8 cellular contexts compared by ENCODE assay signal in the genomic region with DNA sequence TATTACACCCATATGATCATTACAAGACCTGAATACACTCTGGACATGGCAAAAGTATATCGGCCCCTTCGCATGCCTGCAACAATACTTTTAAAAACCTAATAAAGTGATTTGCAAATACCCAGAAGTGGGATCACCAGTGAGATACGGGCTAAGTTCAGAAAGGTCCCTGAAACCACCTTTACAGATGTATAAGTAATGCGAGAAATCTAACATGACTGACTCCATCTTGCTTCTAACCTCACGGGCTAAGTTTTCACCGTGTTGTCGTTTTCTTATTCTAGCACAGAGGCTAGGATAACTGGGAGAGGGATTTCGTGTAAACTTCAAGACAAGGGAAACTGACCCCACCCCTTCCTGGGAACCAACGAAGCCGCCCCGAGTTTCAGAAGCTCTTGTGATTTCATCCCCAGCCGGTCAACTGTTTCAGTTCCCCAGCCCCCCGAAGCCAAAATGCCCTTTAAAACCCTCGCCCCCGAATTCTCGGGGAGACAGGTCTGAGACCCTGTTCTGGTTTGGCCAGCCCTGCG. TPM values are rescaled to one million over a fixed set of nuclear protein-coding genes. Genes with fewer than 3 reads are reported as not detected.
DNase-seq lines count a peak whose midpoint lies in the region; ATAC-seq, FAIRE-seq and TF ChIP-seq lines count a peak whose summit lies in the region.

No MANE protein-coding gene starts in this region.

- H3K27me3 ChIP-seq in Panc1 (ENCODE audit: control insufficient read depth, insufficient read depth, low read length) (no peaks in the 10 kb centered on the region), upper lobe of left lung (no peaks in the 10 kb centered on the region)
- H3K27me3 ChIP-seq in effector memory CD4-positive, alpha-beta T cell (replicated peaks; ENCODE audit: control insufficient read depth, insufficient read depth, low read length, poor library complexity, severe bottlenecking) = no peaks in the 10 kb centered on the region

- in situ Hi-C loops in Panc1 (cut with HindIII; ENCODE audit: low pct_unique_long_range_greater_than_20kb, low sequenced_read_pairs) = no loop called here

- H3K27ac ChIP-seq in HEK293 (ENCODE audit: extremely low read depth, low read depth, low read length) (peak overlapping the region; percentile 56; the same call in 1 of the 2 replicates), Panc1 (ENCODE audit: low read length) (peak overlapping the region; percentile 87), upper lobe of left lung (peak overlapping the region; percentile 85 to 96 (median 91))
- H3K27ac ChIP-seq in effector memory CD4-positive, alpha-beta T cell (ENCODE audit: insufficient read depth, low read length, poor library complexity, severe bottlenecking) = no peak overlapping the region

- peaks cover 7% of the 10 kb centered on the region; the same call in 1 of the 2 replicates for H3K4me1 ChIP-seq in HEK293 (ENCODE audit: control insufficient read depth, insufficient read depth, low read length)
- peaks cover 3% of the 10 kb centered on the region for H3K4me1 ChIP-seq in Panc1 (ENCODE audit: control insufficient read depth, insufficient read depth, low read length)
- H3K4me1 ChIP-seq in effector memory CD4-positive, alpha-beta T cell (ENCODE audit: control insufficient read depth, insufficient read depth, low read length, poor library complexity, severe bottlenecking) = peaks cover 9% of the 10 kb centered on the region
- H3K4me1 ChIP-seq in upper lobe of left lung = peaks cover 15 to 40% (median 25%) of the 10 kb centered on the region in 4 donors

- BruUV-seq in Panc1 (replicated peaks; lab: Mats Ljungman, UMichigan) = no TSS peak

- WGBS in upper lobe of left lung, 2 donors = 7 to 8% methylated on average over 17 of the region's 17 CpGs

- H3K36me3 ChIP-seq in HEK293 (ENCODE audit: control insufficient read depth in 2 of 2, insufficient read depth in 1 of 2, low read length in 2 of 2) = no peaks in the 10 kb centered on the region; a peak in 1 of 3 replicates
- no peaks in the 10 kb centered on the region; the same call in 1 of the 2 replicates for H3K36me3 ChIP-seq in Panc1 (ENCODE audit: control insufficient read depth, insufficient read depth, low read length)
- H3K36me3 ChIP-seq in effector memory CD4-positive, alpha-beta T cell (ENCODE audit: control insufficient read depth, insufficient read depth, low read length) = no peaks in the 10 kb centered on the region
- peaks cover 0 to 5% (median 0%) of the 10 kb centered on the region in 4 donors for H3K36me3 ChIP-seq in upper lobe of left lung

- TF ChIP-seq POLR2A in upper lobe of left lung (IDR thresholded peaks at IDR 0.05) = no peak

- TF ChIP-seq CTCF in GM12875 (IDR thresholded peaks at IDR 0.05; ENCODE audit: borderline replicate concordance, insufficient read depth, low read depth, low read length) (no peak), HEK293 (tag by site-specific recombination; IDR thresholded peaks at IDR 0.05) (no peak), Panc1 (IDR thresholded peaks at IDR 0.05) (no peak), upper lobe of left lung (IDR thresholded peaks at IDR 0.05) (no peak)

- DNase-seq in Panc1 (ENCODE audit: low read depth, low spot score) = no peak
- no peak for DNase-seq in effector memory CD4-positive, alpha-beta T cell
- peak; percentile 51 for DNase-seq in medulla oblongata (ENCODE audit: extremely low spot score)
- DNase-seq in upper lobe of left lung = peak in 1 of 2 donors; percentile 47
- DNase-seq in RCC 7860 (ENCODE audit: low spot score) = no peak
- DNase-seq in cortex of kidney (lab: John Stamatoyannopoulos, UW) = no peak

- TF ChIP-seq EP300 in upper lobe of left lung (IDR thresholded peaks at IDR 0.05) = no peak

- H3K9me3 ChIP-seq in HEK293 (ENCODE audit: control insufficient read depth, insufficient read depth, low read depth, low read length) (no peaks in the 10 kb centered on the region), Panc1 (ENCODE audit: control insufficient read depth, insufficient read depth, low read depth, low read length) (no peaks in the 10 kb centered on the region), upper lobe of left lung (no peaks in the 10 kb centered on the region)
- no peaks in the 10 kb centered on the region for H3K9me3 ChIP-seq in effector memory CD4-positive, alpha-beta T cell (ENCODE audit: control insufficient read depth, low read length)

- CTCF ChIA-PET in HEK293 (lab: Yijun Ruan, JAX) = no interaction called here
- CTCF ChIA-PET in Panc1 (lab: Charles Lee) = no interaction called here

- intact Hi-C loops in Panc1 (cut with micrococcal nuclease; ENCODE audit: unreplicated experiment) = no loop called here

- no peak for FAIRE-seq in RCC 7860 (lab: Jason Lieb, UNC)

- H3K4me3 ChIP-seq in GM12875 (ENCODE audit: low read depth, low read length) (peak overlapping the region; percentile 74), HEK293 (ENCODE audit: low read depth, low read length) (peak overlapping the region; percentile 66), Panc1 (ENCODE audit: low read depth in 2 of 2, low read length in 2 of 2) (peak overlapping the region; percentile 73 to 80), upper lobe of left lung (peak overlapping the region; percentile 85 to 96 (median 88))
- peak overlapping the region; percentile 80 for H3K4me3 ChIP-seq in effector memory CD4-positive, alpha-beta T cell (ENCODE audit: insufficient read depth, low read depth, low read length, poor library complexity, severe bottlenecking)

- POLR2A ChIA-PET in HEK293 (lab: Yijun Ruan, JAX) = interaction anchor here (1.9 kb wide), 1 partner anchor 35 kb away, joined by 7 read pairs; no protein-coding TSS in a partner anchor
- POLR2A ChIA-PET in Panc1 (lab: Charles Lee) = no interaction called here

- ATAC-seq in Panc1 (peak; percentile 73), upper lobe of left lung (ENCODE audit: low FRiP score in 2 of 2) (peak in 1 of 2 donors; percentile 86)

TF ChIP-seq in HEK293, 187 proteins besides CTCF, POLR2A, EP300 and RAD21:
- TF ChIP-seq PRDM4 (tag by site-specific recombination; IDR thresholded peaks at IDR 0.05) (peak; percentile 67; the same call in 1 of the 2 replicates), ZNF624 (tag by site-specific recombination; IDR thresholded peaks at IDR 0.05) (no peak)
TF ChIP-seq in HEK293: peak in this region for 1.

RNA-seq across cellular contexts. Expression of gene NEK3, which starts 0.7 kb away (rescaled TPM):
- total RNA-seq in Panc1 (2021; ENCODE audit: unreplicated experiment) (12.0 TPM), upper lobe of left lung (10 to 100 TPM in 3 of 6 donors, 1 to 10 TPM in 3; 4.4 to 34.6 (median 13.7) TPM)
- polyA plus RNA-seq in Panc1 (2012; ENCODE audit: insufficient read length) = 10.0 TPM

RNA-seq across cellular contexts. Expression of gene NEK5, which starts 29.8 kb away (rescaled TPM):
- total RNA-seq in Panc1 (2021; ENCODE audit: unreplicated experiment) (0.08 TPM), upper lobe of left lung (10 to 100 TPM in 2 of 6 donors, 1 to 10 TPM in 3, under 1 TPM in 1; 0.23 to 30.2 (median 2.4) TPM)
- polyA plus RNA-seq in Panc1 (2012; ENCODE audit: insufficient read length) = 0.24 TPM
